8 cellular contexts compared by ENCODE assay signal in genomic region chr21:37071561-37072238, GRCh38. TPM values are rescaled to one million over a fixed set of nuclear protein-coding genes. Genes with fewer than 3 reads are reported as not detected.
DNase-seq lines count a peak whose midpoint lies in the region; ATAC-seq, FAIRE-seq and TF ChIP-seq lines count a peak whose summit lies in the region.

No MANE protein-coding gene starts in this region.

- TF ChIP-seq EP300 in suprapubic skin (IDR thresholded peaks at IDR 0.05): no peak

- peak overlapping the region; percentile 79 for H3K4me3 Mint-ChIP-seq in dendritic cell treated with granulocyte-macrophage colony-stimulating factor and Interleukin-4, amounts not matched to agents 40 ng/mL and 50 ng/mL, for 4 days

- peak overlapping the region; percentile 92 for H3K27ac Mint-ChIP-seq in dendritic cell treated with granulocyte-macrophage colony-stimulating factor and Interleukin-4, amounts not matched to agents 40 ng/mL and 50 ng/mL, for 4 days

- peak overlapping the region; percentile 93 to 99 for H3K27ac ChIP-seq in lung (ENCODE audit: low read depth in 1 of 2, low read length in 1 of 2)
- peak overlapping the region; percentile 100 for H3K27ac ChIP-seq in suprapubic skin

- peaks cover 33% of the 10 kb centered on the region for H3K36me3 Mint-ChIP-seq in dendritic cell treated with granulocyte-macrophage colony-stimulating factor and Interleukin-4, amounts not matched to agents 40 ng/mL and 50 ng/mL, for 4 days (ENCODE audit: low read depth)

- peak; percentile 21 for ATAC-seq in lung (ENCODE audit: insufficient read depth, low FRiP score)

- no peaks in the 10 kb centered on the region for H3K9me3 Mint-ChIP-seq in dendritic cell treated with granulocyte-macrophage colony-stimulating factor and Interleukin-4, amounts not matched to agents 40 ng/mL and 50 ng/mL, for 4 days

- H3K9me3 ChIP-seq in lung (ENCODE audit: control insufficient read depth in 2 of 2, insufficient read depth in 1 of 2, low read length in 1 of 2) (no peaks in the 10 kb centered on the region), suprapubic skin (no peaks in the 10 kb centered on the region)

- TF ChIP-seq CTCF in AG10803 (conservative IDR thresholded peaks at IDR 0.05; ENCODE audit: low read length): no peak
- TF ChIP-seq CTCF in lung (IDR thresholded peaks at IDR 0.05; ENCODE audit: control extremely low read depth, extremely low read depth): no peak
- no peak for TF ChIP-seq CTCF in suprapubic skin (IDR thresholded peaks at IDR 0.05)

- H3K4me1 ChIP-seq in lung (ENCODE audit: control insufficient read depth in 2 of 2, insufficient read depth in 2 of 2, low read length in 2 of 2): peaks cover 0 to 4% of the 10 kb centered on the region in 2 donors
- H3K4me1 ChIP-seq in suprapubic skin: peaks cover 29% of the 10 kb centered on the region

- H3K4me3 ChIP-seq in AG10803 (ENCODE audit: low read length) (peak overlapping the region; percentile 75), lung (peak overlapping the region; percentile 70), suprapubic skin (peak overlapping the region; percentile 94)

- TF ChIP-seq POLR2A in H54 (IDR thresholded peaks at IDR 0.05; ENCODE audit: low read depth, low read length) (no peak), Raji (IDR thresholded peaks at IDR 0.05; ENCODE audit: insufficient read depth, low read depth, low read length) (peak; percentile 16; the same call in 1 of the 2 replicates), suprapubic skin (IDR thresholded peaks at IDR 0.05) (peak in 1 of 2 donors; percentile 49)

- H3K27me3 ChIP-seq in lung (ENCODE audit: control insufficient read depth, insufficient read depth) (no peaks in the 10 kb centered on the region), suprapubic skin (no peaks in the 10 kb centered on the region)

- peaks cover 0 to 7% of the 10 kb centered on the region in 2 donors for H3K36me3 ChIP-seq in lung (ENCODE audit: control insufficient read depth in 2 of 2, insufficient read depth in 2 of 2, low read length in 2 of 2)
- H3K36me3 ChIP-seq in suprapubic skin: peaks cover 11% of the 10 kb centered on the region

- FAIRE-seq in H54 (lab: Jason Lieb, UNC): no peak

- H3K27me3 Mint-ChIP-seq in dendritic cell treated with granulocyte-macrophage colony-stimulating factor and Interleukin-4, amounts not matched to agents 40 ng/mL and 50 ng/mL, for 4 days: no peaks in the 10 kb centered on the region

- 22 to 40% methylated on average over 12 of the region's 12 CpGs for WGBS in lung, 2 donors
- 15% methylated on average over 12 of the region's 12 CpGs for WGBS in suprapubic skin

- DNase-seq in AG10803 (ENCODE audit: low read depth): peak; percentile 87
- peak; percentile 33 for DNase-seq in H54 (ENCODE audit: insufficient read length, low spot score)
- peak; percentile 57 for DNase-seq in lung (ENCODE audit: low spot score)
- DNase-seq in suprapubic skin (ENCODE audit: low spot score in 2 of 2): peak; percentile 89 to 91
- DNase-seq in NCI-H2029 treated with DMSO at 0.1 percent for 48 hours (lab: John Stamatoyannopoulos, UW): no peak
- no peak for DNase-seq in middle frontal gyrus (ENCODE audit: extremely low spot score, low spot score)

- intact Hi-C loops in dendritic cell treated with granulocyte-macrophage colony-stimulating factor and Interleukin-4, amounts not matched to agents 40 ng/mL and 50 ng/mL, for 4 days (cut with micrococcal nuclease): loop anchor here (5.0 to 10.0 kb wide), 4 partner anchors 79 to 917 kb away; partner anchors contain the start of genes DOP1B and DYRK1A

- peaks cover 44% of the 10 kb centered on the region for H3K4me1 Mint-ChIP-seq in dendritic cell treated with granulocyte-macrophage colony-stimulating factor and Interleukin-4, amounts not matched to agents 40 ng/mL and 50 ng/mL, for 4 days (ENCODE audit: low read depth)

RNA-seq across cellular contexts. Expression of gene PIGP, which starts 1.2 kb away (rescaled TPM):
- total RNA-seq in lung: 10 to 100 TPM; 18.6 to 30.6 TPM
- polyA plus RNA-seq in lung: 10 to 100 TPM; 20.4 to 27.9 TPM
- total RNA-seq in suprapubic skin: 10 to 100 TPM in 3 of 4 donors, 1 to 10 TPM in 1; 8.4 to 15.5 (median 13.6) TPM

RNA-seq across cellular contexts. Expression of gene TTC3, which starts 1.4 kb away (rescaled TPM):
- total RNA-seq in lung: 100 to 1,000 TPM in 1 of 2 donors, 10 to 100 TPM in 1; 77.1 to 310 TPM
- polyA plus RNA-seq in lung: 10 to 100 TPM; 19.0 to 24.8 TPM
- total RNA-seq in suprapubic skin: 100 to 1,000 TPM in 3 of 4 donors, 10 to 100 TPM in 1; 96.5 to 195 (median 122) TPM

Comparison
In these comparisons a context has a peak if more than half of its experiments do, and no peak if none do; other contexts are left out.
1. DNase-seq: peak in AG10803 (single experiment), H54 (single experiment), lung (single experiment) and suprapubic skin (2 of 2); none in NCI-H2029 treated with DMSO at 0.1 percent for 48 hours (single experiment) and middle frontal gyrus (single experiment).
2. Peak in every context shown above with its lines, with median percentiles within 50 percentile points of each other: H3K4me3 ChIP-seq.